Comparison of ENCODE assay signal across 35 cellular contexts in the genomic region with DNA sequence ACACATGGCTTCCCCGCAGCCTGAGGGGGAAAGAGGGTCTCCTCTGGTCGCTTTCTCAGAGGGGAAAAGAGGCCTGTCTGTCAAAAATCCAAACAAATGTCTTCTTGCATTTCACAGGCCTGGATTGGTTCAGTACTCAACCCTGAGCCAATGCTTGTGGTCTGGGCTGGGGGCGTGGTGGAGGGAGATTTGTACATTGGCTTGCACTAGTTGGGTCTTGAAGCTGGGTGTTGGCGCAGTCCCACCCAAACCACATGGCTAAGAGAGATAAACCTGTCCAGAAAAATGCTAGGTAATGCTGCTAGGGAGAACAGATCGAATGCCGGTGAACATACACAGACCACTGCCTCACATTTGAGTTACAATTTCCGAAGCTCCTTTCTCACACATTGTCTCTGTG.
"Had no signal": no experiment of that assay in that cellular context is flagged by ENCODE, and none has a peak within 500 bp of the region (broad histone marks: within the 10 kb centered on the region; RNA-seq: fewer than 3 reads in every experiment).

No MANE protein-coding gene starts in this region.

- H3K9ac ChIP-seq: KMS-11 had no signal

- H3K4me3 ChIP-seq: MG63 had no signal

- DNase-seq: Karpas-422, Kasumi-1, MG63, MM.1S, MV-4-11, NCI-H1048, NCI-H1092, NCI-H1092 treated with DMSO at 0.1 percent for 48 hours, NCI-H1105, NCI-H1105 treated with DMSO at 0.1 percent for 48 hours, NCI-H1417, NCI-H1417 treated with DMSO at 0.1 percent for 48 hours, NCI-H1436, NCI-H1436 treated with DMSO at 0.1 percent for 48 hours, NCI-H146, NCI-H1694, NCI-H1694 treated with DMSO at 0.1 percent for 48 hours, NCI-H187, NCI-H187 treated with DMSO at 0.1 percent for 48 hours, NCI-H1930, NCI-H2029, NCI-H2029 treated with DMSO at 0.1 percent for 48 hours, NCI-H2081, NCI-H2081 treated with DMSO at 0.1 percent for 48 hours, NCI-H2107, NCI-H2171, NCI-H2171 treated with DMSO at 0.1 percent for 48 hours, NCI-H2227 treated with DMSO at 0.1 percent for 48 hours, NCI-H226, NCI-H345, NCI-H446, NCI-H446 treated with DMSO at 0.1 percent for 48 hours, NCI-H510A, NCI-H524 had no signal

- H3K4me2 ChIP-seq: KMS-11 had no signal

- H3K9me3 ChIP-seq: MG63 had no signal

- H3K36me3 ChIP-seq: MG63 had no signal

- H3K27ac ChIP-seq: KMS-11 had no signal

- H3K27me3 ChIP-seq: MG63 had no signal
